1 cellular context compared by ENCODE assay signal in the genomic region with DNA sequence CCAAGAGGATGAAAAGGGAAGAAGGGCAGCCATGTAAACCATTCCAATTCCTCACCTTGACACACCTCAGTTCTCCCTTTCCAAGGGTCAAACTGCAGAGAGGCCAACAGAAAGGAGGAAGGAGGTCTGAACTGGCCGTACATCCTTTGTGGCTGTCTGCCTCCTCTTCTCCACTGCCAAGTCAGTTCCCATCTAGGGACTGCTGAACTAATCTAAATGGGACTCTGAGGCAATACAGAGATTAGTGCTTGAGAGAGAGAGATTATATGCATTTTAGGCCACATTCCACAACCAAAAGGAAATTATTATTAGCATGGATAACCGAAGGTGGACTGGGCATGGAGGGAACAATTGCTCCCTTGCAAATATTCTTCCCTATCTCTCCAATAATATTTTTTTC.
TF ChIP-seq lines count a peak whose summit lies in the region.

No MANE protein-coding gene starts in this region.

TF ChIP-seq in GM23338, 12 proteins besides CTCF, POLR2A, EP300 and RAD21 (continued from another document):
- TF ChIP-seq ZNF462 (CRISPR knock-in tag; IDR thresholded peaks at IDR 0.05) (no peak), STAT1 (IDR thresholded peaks at IDR 0.05; ENCODE audit: unreplicated experiment) (no peak), ZNF114 (CRISPR knock-in tag; IDR thresholded peaks at IDR 0.05) (no peak), CREB1 (CRISPR knock-in tag; IDR thresholded peaks at IDR 0.05; ENCODE audit: low read depth) (no peak), ETS1 (IDR thresholded peaks at IDR 0.05) (no peak)
